ENCODE assay signal across 8 cellular contexts in the genomic region with DNA sequence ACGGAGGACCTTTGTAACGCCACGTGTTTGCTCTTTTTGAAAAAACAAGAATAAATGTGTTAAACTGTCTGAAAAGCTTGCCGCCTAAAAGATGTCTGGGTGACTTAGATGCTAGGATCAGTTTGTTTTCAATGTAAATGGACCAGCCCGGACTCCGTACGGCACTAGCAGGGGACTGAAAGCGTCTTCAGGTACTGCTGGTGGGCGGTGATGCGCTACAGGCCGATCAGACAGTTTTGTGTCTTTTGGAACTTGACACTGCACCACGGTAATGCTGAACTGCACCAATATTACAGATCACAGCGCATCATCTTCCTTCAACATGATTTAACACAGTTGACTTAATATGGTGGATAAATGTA. TPM values are rescaled to one million over a fixed set of nuclear protein-coding genes. Genes with fewer than 3 reads are reported as not detected.
DNase-seq lines count a peak whose midpoint lies in the region; ATAC-seq lines count a peak whose summit lies in the region.

No MANE protein-coding gene starts in this region.

- H3K4me3 ChIP-seq in SJSA1, result peak overlapping the region; percentile 78

- DNase-seq in DMS114 treated with DMSO at 0.1 percent for 48 hours (lab: John Stamatoyannopoulos, UW; ENCODE audit: unreplicated experiment) (peak; percentile 52), SJSA1 (ENCODE audit: low read depth in 1 of 2, low spot score in 2 of 2) (no peak), left lobe of liver (ENCODE audit: low spot score) (no peak), epidermal melanocyte (ENCODE audit: insufficient read length, low spot score) (no peak)
- peak; percentile 35 for DNase-seq in central memory CD4-positive, alpha-beta T cell
- DNase-seq in stimulated activated CD8-positive, alpha-beta memory T cell treated with anti-CD3 and anti-CD28 coated beads, Interleukin-4, amount 100 ng/mL, for 24 hours (ENCODE audit: low read depth), result peak; percentile 17

- peaks cover 7% of the 10 kb centered on the region; the same call in 1 of the 2 replicates for H3K36me3 ChIP-seq in SJSA1

- H3K9me3 ChIP-seq in SJSA1 (replicated peaks), result no peaks in the 10 kb centered on the region

- H3K4me1 ChIP-seq in SJSA1 (replicated peaks), result peaks cover 5% of the 10 kb centered on the region

- H3K27me3 ChIP-seq in SJSA1 (replicated peaks), result no peaks in the 10 kb centered on the region

- peak; percentile 6 for ATAC-seq in HG02884 (IDR thresholded peaks at IDR 0.05; ENCODE audit: unreplicated experiment)
- peak; percentile 5 for ATAC-seq in left lobe of liver
- no peak for ATAC-seq in HG03025 (IDR thresholded peaks at IDR 0.05; ENCODE audit: low FRiP score, unreplicated experiment)

- no peak overlapping the region for H3K27ac ChIP-seq in SJSA1

RNA-seq across cellular contexts. Expression of gene MBTPS1, which starts 0.7 kb away (rescaled TPM):
- total RNA-seq in SJSA1 (2014; rRNA removed; shearing (Covaris generic)), result 64.9 and 65.0 TPM in 2 replicates
- total RNA-seq in left lobe of liver, result 41.3 TPM

RNA-seq across cellular contexts. Expression of gene HSDL1, which starts 27.5 kb away (rescaled TPM):
- total RNA-seq in SJSA1 (2014; rRNA removed; shearing (Covaris generic)), result 29.0 and 36.4 TPM in 2 replicates
- total RNA-seq in left lobe of liver, result 4.7 TPM

RNA-seq across cellular contexts. Expression of gene DNAAF1, which starts 27.6 kb away (rescaled TPM):
- total RNA-seq in SJSA1 (2014; rRNA removed; shearing (Covaris generic)), result not detected in 2 replicates
- not detected for total RNA-seq in left lobe of liver

Comparison
In these comparisons a context has a peak if more than half of its experiments do, and no peak if none do; other contexts are left out.
1. DNase-seq: peak in DMS114 treated with DMSO at 0.1 percent for 48 hours (single experiment), central memory CD4-positive, alpha-beta T cell (single experiment) and stimulated activated CD8-positive, alpha-beta memory T cell treated with anti-CD3 and anti-CD28 coated beads, Interleukin-4, amount 100 ng/mL, for 24 hours (single experiment); none in SJSA1 (0 of 2), left lobe of liver (single experiment) and epidermal melanocyte (single experiment).